10 cellular contexts compared by ENCODE assay signal in the genomic region with DNA sequence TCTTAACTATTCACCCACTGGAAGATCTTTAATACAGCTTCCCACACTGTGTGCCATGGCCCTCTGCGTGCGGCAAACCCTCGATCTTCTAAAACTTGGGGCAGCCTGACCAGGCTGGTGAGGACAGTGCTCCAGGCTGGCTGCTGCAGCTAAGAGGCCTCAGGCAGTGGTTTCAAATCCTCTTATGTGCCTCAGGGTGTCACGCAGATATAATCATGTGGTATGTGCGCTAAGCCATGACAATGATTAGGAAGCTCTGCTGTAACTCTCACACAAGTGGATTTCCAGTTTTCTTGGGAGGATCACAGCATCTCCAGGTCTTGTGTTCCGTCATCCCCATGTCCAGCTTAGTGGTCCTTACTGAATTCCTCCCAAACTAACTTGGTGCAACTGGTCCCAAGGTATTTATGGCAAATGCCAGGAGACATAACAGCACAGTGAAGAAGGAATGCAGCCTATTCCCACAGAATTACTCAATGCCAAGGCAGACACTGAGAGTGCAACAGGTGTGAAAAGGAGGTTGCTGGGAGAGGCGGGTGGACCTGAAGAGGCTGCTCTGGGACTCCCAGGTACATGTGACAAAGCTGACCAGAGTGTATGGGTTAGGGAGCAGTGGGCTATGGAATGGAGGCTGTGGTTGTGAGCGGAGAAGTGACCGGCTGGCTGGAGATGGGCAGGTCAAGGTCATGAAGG. TPM values are rescaled to one million over a fixed set of nuclear protein-coding genes. Genes with fewer than 3 reads are reported as not detected.
A peak's percentile ranks its signal among the peaks of the same experiment; 100 is the strongest.
DNase-seq lines count a peak whose midpoint lies in the region; ATAC-seq and TF ChIP-seq lines count a peak whose summit lies in the region.
"Had no signal": no experiment of that assay in that cellular context is flagged by ENCODE, and none has a peak within 500 bp of the region (broad histone marks: within the 10 kb centered on the region; RNA-seq: fewer than 3 reads in every experiment).

No MANE protein-coding gene starts in this region.

- H3K27me3 Mint-ChIP-seq in Calu3 (ENCODE audit: unreplicated experiment) (no peaks in the 10 kb centered on the region), neural crest cell (ENCODE audit: low read depth) (no peaks in the 10 kb centered on the region)

- no peak overlapping the region for H3K4me3 Mint-ChIP-seq in Calu3 (ENCODE audit: low read depth, unreplicated experiment)
- H3K4me3 Mint-ChIP-seq in neural crest cell = peak overlapping the region; percentile 74

- TSS peak; percentile 22 for BruUV-seq in Calu3 (replicated peaks; lab: Mats Ljungman, UMichigan)

- H3K36me3 Mint-ChIP-seq in Calu3 (ENCODE audit: insufficient read depth, unreplicated experiment) (peaks cover 14% of the 10 kb centered on the region), neural crest cell (ENCODE audit: low read depth) (peaks cover 27% of the 10 kb centered on the region)
- peaks cover 34 to 36% of the 10 kb centered on the region in 2 donors for H3K36me3 Mint-ChIP-seq in activated naive CD4-positive, alpha-beta T cell treated with anti-CD3 and anti-CD28 coated beads, Interleukin-2, amount 50 U/mL, for 72 hours

- H3K27ac Mint-ChIP-seq in Calu3 (ENCODE audit: unreplicated experiment) = no peak overlapping the region
- peak overlapping the region; percentile 74 to 92 for H3K27ac Mint-ChIP-seq in activated naive CD4-positive, alpha-beta T cell treated with anti-CD3 and anti-CD28 coated beads, Interleukin-2, amount 50 U/mL, for 72 hours
- H3K27ac Mint-ChIP-seq in neural crest cell (ENCODE audit: unreplicated experiment) = peak overlapping the region; percentile 67

- intact Hi-C loops in Calu3 (cut with micrococcal nuclease; ENCODE audit: unreplicated experiment) = no loop called here

- H3K9me3 Mint-ChIP-seq in Calu3 (ENCODE audit: low read depth, unreplicated experiment) (no peaks in the 10 kb centered on the region), neural crest cell (peaks cover 2% of the 10 kb centered on the region)
- H3K9me3 Mint-ChIP-seq in activated naive CD4-positive, alpha-beta T cell treated with anti-CD3 and anti-CD28 coated beads, Interleukin-2, amount 50 U/mL, for 72 hours = peaks cover 3 to 4% of the 10 kb centered on the region in 2 donors

- CTCF ChIA-PET in Calu3 (lab: Charles Lee) = no interaction called here

- ATAC-seq in HG02610 (IDR thresholded peaks at IDR 0.05; ENCODE audit: unreplicated experiment) = peak; percentile 34
- ATAC-seq in activated naive CD4-positive, alpha-beta T cell treated with anti-CD3 and anti-CD28 coated beads, Interleukin-2, amount 50 U/mL, for 72 hours = no peak
- ATAC-seq in HG03159 (IDR thresholded peaks at IDR 0.05; ENCODE audit: unreplicated experiment) = no peak

- H3K4me1 Mint-ChIP-seq in Calu3 (ENCODE audit: low read depth, unreplicated experiment) = no peaks in the 10 kb centered on the region
- peaks cover 20% of the 10 kb centered on the region for H3K4me1 Mint-ChIP-seq in neural crest cell

- TF ChIP-seq CTCF in Calu3 (IDR thresholded peaks at IDR 0.05; ENCODE audit: unreplicated experiment) = no peak
- TF ChIP-seq CTCF in neural crest cell (conservative IDR thresholded peaks at IDR 0.05) = no peak

- DNase-seq in Calu3 (no peak), neural crest cell (ENCODE audit: low read depth, low spot score) (no peak), NCI-H1417 (lab: John Stamatoyannopoulos, UW) (no peak), NCI-H2171 treated with DMSO at 0.1 percent for 48 hours (lab: John Stamatoyannopoulos, UW) (no peak)
- DNase-seq in activated naive CD4-positive, alpha-beta T cell treated with anti-CD3 and anti-CD28 coated beads, Interleukin-2, amount 50 U/mL, for 72 hours (ENCODE audit: low spot score in 2 of 2) = no peak
- DNase-seq: colonic mucosa, IMR-90, stomach had no signal

RNA-seq across cellular contexts. Expression of gene HPS1, which starts 2.3 kb away (rescaled TPM):
- total RNA-seq in Calu3 (2022) = 28.1 and 34.2 TPM in 2 replicates
- 10 to 100 TPM; 22.8 to 57.4 TPM for total RNA-seq in activated naive CD4-positive, alpha-beta T cell treated with anti-CD3 and anti-CD28 coated beads, Interleukin-2, amount 50 U/mL, for 72 hours
- 45.2 and 46.9 TPM in 2 replicates for total RNA-seq in neural crest cell

RNA-seq across cellular contexts. Expression of gene PYROXD2, which starts 29.5 kb away (rescaled TPM):
- 7.0 and 10.1 TPM in 2 replicates for total RNA-seq in Calu3 (2022)
- 1 to 10 TPM; 2.3 to 7.0 TPM for total RNA-seq in activated naive CD4-positive, alpha-beta T cell treated with anti-CD3 and anti-CD28 coated beads, Interleukin-2, amount 50 U/mL, for 72 hours
- 5.0 and 5.7 TPM in 2 replicates for total RNA-seq in neural crest cell
